In genomic region chr18:12989397-12990127, GRCh38 we compare ENCODE assay signal across 9 cellular contexts. TPM values are rescaled to one million over a fixed set of nuclear protein-coding genes. Genes with fewer than 3 reads are reported as not detected.
DNase-seq lines count a peak whose midpoint lies in the region; ATAC-seq, FAIRE-seq and TF ChIP-seq lines count a peak whose summit lies in the region.
"Had no signal": no experiment of that assay in that cellular context is flagged by ENCODE, and none has a peak within 500 bp of the region (broad histone marks: within the 10 kb centered on the region; RNA-seq: fewer than 3 reads in every experiment).

No MANE protein-coding gene starts in this region.

- no peak for DNase-seq in GM23338 (ENCODE audit: low spot score)
- no peak for DNase-seq in activated B cell treated with CpG ODN at 0.5 μM for 24 hours
- DNase-seq in frontal cortex (ENCODE audit: low spot score in 2 of 2), result no peak
- no peak for DNase-seq in left colon
- DNase-seq in ecto neural progenitor cell (ENCODE audit: low spot score), result no peak
- DNase-seq: H7 had no signal

- peak overlapping the region; percentile 96; the same call in 1 of the 2 replicates for H3K27ac Mint-ChIP-seq in GM23338
- H3K27ac Mint-ChIP-seq in activated B cell treated with CpG ODN at 0.5 μM for 24 hours, result no peak overlapping the region

- H3K4me1 Mint-ChIP-seq in GM23338 (peaks cover 9% of the 10 kb centered on the region), activated B cell treated with CpG ODN at 0.5 μM for 24 hours (peaks cover 32% of the 10 kb centered on the region)

- no peak overlapping the region for H3K4me3 ChIP-seq in BLaER1 treated with 17β-estradiol and CSF1 and Interleukin-3, amounts not matched to agents 10 nM and 100 nM
- H3K4me3 ChIP-seq in GM23338, result peak overlapping the region; percentile 79; the same call in 1 of the 2 replicates
- H3K4me3 ChIP-seq in mesodermal cell (ENCODE audit: extremely low read depth, insufficient read depth, low read length, poor library complexity, severe bottlenecking), result peak overlapping the region; percentile 72

- H4K20me1 ChIP-seq in BLaER1 treated with 17β-estradiol and CSF1 and Interleukin-3, amounts not matched to agents 10 nM and 100 nM, result peaks cover 7 to 24% (median 16%) of the 10 kb centered on the region in 11 experiments; a peak in 19 of 22 replicates
- peaks cover 12% of the 10 kb centered on the region for H4K20me1 ChIP-seq in GM23338 (replicated peaks; ENCODE audit: insufficient read depth)

- H3K9me3 ChIP-seq in BLaER1 treated with 17β-estradiol and CSF1 and Interleukin-3, amounts not matched to agents 10 nM and 100 nM (replicated peaks in 1 of 11), result no peaks in the 10 kb centered on the region
- no peaks in the 10 kb centered on the region for H3K9me3 ChIP-seq in mesodermal cell (ENCODE audit: control insufficient read depth, low read length)

- TF ChIP-seq CTCF in GM23338 (conservative IDR thresholded peaks at IDR 0.05; ENCODE audit: low read depth in 2 of 2), result no peak
- no peak for TF ChIP-seq CTCF in activated B cell treated with CpG ODN at 0.5 μM for 24 hours (IDR thresholded peaks at IDR 0.05)

- H3K9ac ChIP-seq in BLaER1 treated with 17β-estradiol and CSF1 and Interleukin-3, amounts not matched to agents 10 nM and 100 nM, result no peak overlapping the region

- H3K4me2 ChIP-seq in BLaER1 treated with 17β-estradiol and CSF1 and Interleukin-3, amounts not matched to agents 10 nM and 100 nM, result peak overlapping the region; percentile 76 to 90 (median 85)
- H3K4me2 ChIP-seq in GM23338, result peak overlapping the region; percentile 79

- intact Hi-C loops in activated B cell treated with CpG ODN at 0.5 μM for 24 hours (cut with micrococcal nuclease) (loop anchor here (2.0 to 5.0 kb wide), 7 partner anchors 63 to 1139 kb away; partner anchors contain the start of genes AFG3L2, CHMP1B, PTPN2 and TUBB6), left colon (cut with DNase I, micrococcal nuclease) (no loop called here)

- H3K4me3 Mint-ChIP-seq in GM23338, result peak overlapping the region; percentile 97
- H3K4me3 Mint-ChIP-seq in activated B cell treated with CpG ODN at 0.5 μM for 24 hours, result peak overlapping the region; percentile 93

- POLR2A ChIA-PET in activated B cell treated with CpG ODN at 0.5 μM for 24 hours (lab: Charles Lee), result interaction anchor here (1.0 to 2.4 kb wide), 2 partner anchors 17 to 287 kb away, joined by 3 to 17 read pairs; partner anchors contain the start of genes CEP76 and PSMG2

- peaks cover 31% of the 10 kb centered on the region for H3K79me2 ChIP-seq in GM23338 (replicated peaks; ENCODE audit: insufficient read depth)

- 0 out of 22 replicates have a peak overlapping the region, but pooled peaks of 1 of the 11 experiments have one; percentile 82 for H3K27ac ChIP-seq in BLaER1 treated with 17β-estradiol and CSF1 and Interleukin-3, amounts not matched to agents 10 nM and 100 nM
- H3K27ac ChIP-seq in GM23338 (ENCODE audit: low read depth) (no peak overlapping the region), mesodermal cell (ENCODE audit: low read depth, low read length, severe bottlenecking) (no peak overlapping the region)

- peaks cover 23 to 38% (median 30%) of the 10 kb centered on the region in 10 experiments for H3K4me1 ChIP-seq in BLaER1 treated with 17β-estradiol and CSF1 and Interleukin-3, amounts not matched to agents 10 nM and 100 nM
- H3K4me1 ChIP-seq in GM23338 (ENCODE audit: insufficient read depth) (peaks cover 10% of the 10 kb centered on the region), mesodermal cell (ENCODE audit: control insufficient read depth, insufficient read depth, low read length, poor library complexity, severe bottlenecking) (peaks cover 7% of the 10 kb centered on the region)

- FAIRE-seq in frontal cortex (lab: Jason Lieb, UNC), result no peak

- WGBS in mesodermal cell (ENCODE audit: insufficient coverage in 2 of 2), 2 experiments, result 88 to 89% methylated on average over 5 to 7 of the region's 8 CpGs

- H3K27me3 Mint-ChIP-seq in GM23338 (ENCODE audit: insufficient read depth, low read depth, poor library complexity) (peaks cover 12% of the 10 kb centered on the region), activated B cell treated with CpG ODN at 0.5 μM for 24 hours (no peaks in the 10 kb centered on the region)

- H3K36me3 ChIP-seq in BLaER1 treated with 17β-estradiol and CSF1 and Interleukin-3, amounts not matched to agents 10 nM and 100 nM, result peaks cover 13 to 43% (median 22%) of the 10 kb centered on the region in 11 experiments; a peak in 21 of 22 replicates
- H3K36me3 ChIP-seq in GM23338 (ENCODE audit: insufficient read depth) (0 out of 2 replicates have a peak, but pooled peaks cover 7% of the 10 kb centered on the region), mesodermal cell (ENCODE audit: control insufficient read depth, insufficient read depth, low read length) (peaks cover 12% of the 10 kb centered on the region)

- ATAC-seq in GM23338, result no peak
- ATAC-seq in activated B cell treated with CpG ODN at 0.5 μM for 24 hours (ENCODE audit: low read depth), result no peak
- ATAC-seq in HG02610 (IDR thresholded peaks at IDR 0.05; ENCODE audit: unreplicated experiment), result no peak
- no peak for ATAC-seq in left colon

- H3K9me3 Mint-ChIP-seq in GM23338 (no peaks in the 10 kb centered on the region; the same call in 2 of the 3 replicates), activated B cell treated with CpG ODN at 0.5 μM for 24 hours (no peaks in the 10 kb centered on the region)

- CTCF ChIA-PET in activated B cell treated with CpG ODN at 0.5 μM for 24 hours (lab: Charles Lee), result no interaction called here

- H3K36me3 Mint-ChIP-seq in GM23338 (ENCODE audit: low read depth) (peaks cover 8% of the 10 kb centered on the region), activated B cell treated with CpG ODN at 0.5 μM for 24 hours (ENCODE audit: low read depth) (peaks cover 23% of the 10 kb centered on the region)

- H3K9me2 ChIP-seq in GM23338 (ENCODE audit: insufficient read depth), result no peaks in the 10 kb centered on the region

- no peaks in the 10 kb centered on the region for H3K27me3 ChIP-seq in BLaER1 treated with 17β-estradiol and CSF1 and Interleukin-3, amounts not matched to agents 10 nM and 100 nM
- no peaks in the 10 kb centered on the region for H3K27me3 ChIP-seq in GM23338 (ENCODE audit: insufficient read depth)

- no peaks in the 10 kb centered on the region; the same call in 1 of the 2 replicates for H3F3A ChIP-seq in GM23338 (replicated peaks; ENCODE audit: low read depth)

- no peak overlapping the region for H2AFZ ChIP-seq in GM23338

RNA-seq across cellular contexts. Expression of gene CEP192, which starts 1.6 kb away (rescaled TPM):
- 23.3 and 30.6 TPM in 2 replicates for total RNA-seq in GM23338 (2014; rRNA removed; shearing (Covaris generic))
- polyA plus RNA-seq in GM23338 (2016; fragmentation: Nextera tagmentation; extraction: Ambion mirVana), result 15.2 and 19.9 TPM in 2 replicates
- total RNA-seq in activated B cell treated with CpG ODN at 0.5 μM for 24 hours (33.6 and 34.2 TPM in 2 replicates), frontal cortex (73.0 TPM), left colon (10 to 100 TPM; 24.7 to 27.6 TPM)
- polyA plus RNA-seq in mesodermal cell (2013, experiment 1 of 2), result 19.6 TPM
- 20.3 TPM for polyA plus RNA-seq in mesodermal cell (2013, experiment 2 of 2)

RNA-seq across cellular contexts. Expression of gene SEH1L, which starts 41.8 kb away (rescaled TPM):
- total RNA-seq in GM23338 (2014; rRNA removed; shearing (Covaris generic)), result 72.0 and 95.0 TPM in 2 replicates
- polyA plus RNA-seq in GM23338 (2016; fragmentation: Nextera tagmentation; extraction: Ambion mirVana), result 40.9 and 46.9 TPM in 2 replicates
- 67.0 and 79.3 TPM in 2 replicates for total RNA-seq in activated B cell treated with CpG ODN at 0.5 μM for 24 hours
- 21.5 TPM for polyA plus RNA-seq in mesodermal cell (2013, experiment 1 of 2)
- polyA plus RNA-seq in mesodermal cell (2013, experiment 2 of 2), result 20.0 TPM
- total RNA-seq in frontal cortex, result 39.9 TPM
- total RNA-seq in left colon, result 10 to 100 TPM; 31.3 to 44.1 TPM

Comparison
In these comparisons a context has a peak if more than half of its experiments do, and no peak if none do; other contexts are left out.
1. H3K4me3 ChIP-seq: peak in GM23338 (single experiment) and mesodermal cell (single experiment); none in BLaER1 treated with 17β-estradiol and CSF1 and Interleukin-3, amounts not matched to agents 10 nM and 100 nM (0 of 10).